Comparison of ENCODE assay signal across 8 cellular contexts in the genomic region with DNA sequence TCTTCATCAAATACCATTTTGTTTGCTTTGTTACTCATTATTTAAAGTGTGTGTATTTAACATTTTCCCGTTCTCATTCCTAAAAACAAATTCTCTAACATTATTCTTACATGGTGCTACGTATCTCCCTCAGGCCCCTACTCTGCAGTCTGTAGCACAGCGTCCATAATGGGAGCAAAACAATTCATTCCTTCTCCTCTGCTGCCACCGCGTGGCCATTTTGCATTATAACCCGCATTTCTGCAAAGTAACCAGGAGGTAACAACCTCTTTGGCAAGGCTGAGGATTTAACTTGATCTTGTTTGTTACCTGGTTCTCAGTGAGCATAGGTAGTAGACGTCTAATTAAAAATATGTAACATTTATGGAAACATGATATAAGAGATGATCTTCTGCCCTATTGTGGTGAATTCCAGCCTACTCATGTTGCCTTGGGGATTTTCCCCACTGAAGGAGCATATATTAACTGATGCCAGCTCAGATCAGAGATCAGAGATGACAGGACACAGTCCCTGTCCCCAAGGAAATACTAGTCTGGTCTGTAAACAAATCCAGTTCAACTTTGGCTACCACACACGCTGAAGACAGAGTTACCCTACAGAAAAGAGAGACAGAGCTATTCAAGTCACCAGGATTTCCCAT. TPM values are rescaled to one million over a fixed set of nuclear protein-coding genes. Genes with fewer than 3 reads are reported as not detected.
DNase-seq lines count a peak whose midpoint lies in the region; ATAC-seq and TF ChIP-seq lines count a peak whose summit lies in the region.

No MANE protein-coding gene starts in this region.

- H4K20me1 ChIP-seq in fibroblast of lung (ENCODE audit: control insufficient read depth, extremely low read depth, insufficient read depth, low read length), result no peaks in the 10 kb centered on the region

- H3K36me3 Mint-ChIP-seq in activated T-cell treated with anti-CD3 and anti-CD28 coated beads, Interleukin-2, amount 50 U/mL, for 4 hours (ENCODE audit: insufficient read depth), result peaks cover 3% of the 10 kb centered on the region
- peaks cover 8% of the 10 kb centered on the region for H3K36me3 Mint-ChIP-seq in nephron (ENCODE audit: low read depth)

- no peak overlapping the region for H3K4me3 Mint-ChIP-seq in activated T-cell treated with anti-CD3 and anti-CD28 coated beads, Interleukin-2, amount 50 U/mL, for 4 hours
- no peak overlapping the region for H3K4me3 Mint-ChIP-seq in nephron

- no peak overlapping the region for H3K27ac Mint-ChIP-seq in nephron

- BruUV-seq in Panc1 (replicated peaks; lab: Mats Ljungman, UMichigan), result no TSS peak

- H3K27me3 Mint-ChIP-seq in activated T-cell treated with anti-CD3 and anti-CD28 coated beads, Interleukin-2, amount 50 U/mL, for 4 hours (ENCODE audit: low read depth), result no peaks in the 10 kb centered on the region
- H3K27me3 Mint-ChIP-seq in nephron (ENCODE audit: low read depth), result peaks cover 7% of the 10 kb centered on the region

- no peak overlapping the region for H2AFZ ChIP-seq in fibroblast of lung (ENCODE audit: low read length)

- no peaks in the 10 kb centered on the region for H3K79me2 ChIP-seq in fibroblast of lung (ENCODE audit: control insufficient read depth, insufficient read depth, low read length)

- H3K36me3 ChIP-seq in Panc1 (ENCODE audit: control insufficient read depth, insufficient read depth, low read length) (no peaks in the 10 kb centered on the region), fibroblast of lung (ENCODE audit: control insufficient read depth, insufficient read depth, low read length) (no peaks in the 10 kb centered on the region)

- ATAC-seq in GM21529 (IDR thresholded peaks at IDR 0.05; ENCODE audit: unreplicated experiment), result peak; percentile 77
- peak; percentile 95 for ATAC-seq in Panc1
- ATAC-seq in activated T-cell treated with anti-CD3 and anti-CD28 coated beads, Interleukin-2, amount 50 U/mL, for 4 hours, result peak; percentile 37 to 52

- TF ChIP-seq CTCF in Panc1 (IDR thresholded peaks at IDR 0.05) (peak; percentile 73), fibroblast of lung (conservative IDR thresholded peaks at IDR 0.05 in 1 of 2, IDR thresholded peaks at IDR 0.05 in 1 of 2; ENCODE audit: low read depth in 1 of 2, low read length in 2 of 2) (peak; percentile 67 to 78), nephron (IDR thresholded peaks at IDR 0.05; ENCODE audit: unreplicated experiment in 3 of 3) (peak; percentile 70 to 76 (median 74))

- H3K27ac ChIP-seq in Panc1 (ENCODE audit: low read length) (no peak overlapping the region), fibroblast of lung (ENCODE audit: insufficient read depth, low read length) (no peak overlapping the region), substantia nigra (ENCODE audit: low read depth, low read length, poor library complexity, severe bottlenecking) (no peak overlapping the region)

- H3K4me1 Mint-ChIP-seq in activated T-cell treated with anti-CD3 and anti-CD28 coated beads, Interleukin-2, amount 50 U/mL, for 4 hours (ENCODE audit: low read depth), result peaks cover 31% of the 10 kb centered on the region
- no peaks in the 10 kb centered on the region for H3K4me1 Mint-ChIP-seq in nephron

- H3K4me1 ChIP-seq in Panc1 (ENCODE audit: control insufficient read depth, insufficient read depth, low read length) (no peaks in the 10 kb centered on the region), fibroblast of lung (ENCODE audit: control insufficient read depth, extremely low read depth, insufficient read depth, low read length) (no peaks in the 10 kb centered on the region)

- in situ Hi-C loops in Panc1 (cut with HindIII; ENCODE audit: low pct_unique_long_range_greater_than_20kb, low sequenced_read_pairs), result no loop called here

- H3K9me3 Mint-ChIP-seq in activated T-cell treated with anti-CD3 and anti-CD28 coated beads, Interleukin-2, amount 50 U/mL, for 4 hours, result peaks cover 7% of the 10 kb centered on the region
- no peaks in the 10 kb centered on the region for H3K9me3 Mint-ChIP-seq in nephron

- CTCF ChIA-PET in Panc1 (lab: Charles Lee), result interaction anchor here (0.9 kb wide), 1 partner anchor 311 kb away, joined by 3 read pairs; no protein-coding TSS in a partner anchor

- intact Hi-C loops in Panc1 (cut with micrococcal nuclease; ENCODE audit: unreplicated experiment), result loop anchor here (1.0 to 10.0 kb wide), 3 partner anchors 345 to 686 kb away; no protein-coding TSS in a partner anchor

- POLR2A ChIA-PET in Panc1 (lab: Charles Lee), result no interaction called here

- DNase-seq in DMS 273 treated with DMSO at 0.1 percent for 48 hours (lab: John Stamatoyannopoulos, UW), result peak; percentile 25
- DNase-seq in LHCN-M2 (ENCODE audit: low read depth), result peak; percentile 67
- peak; percentile 47 for DNase-seq in Panc1 (ENCODE audit: low read depth, low spot score)
- peak; percentile 68 for DNase-seq in activated T-cell treated with anti-CD3 and anti-CD28 coated beads, Interleukin-2, amount 50 U/mL, for 4 hours
- DNase-seq in fibroblast of lung (ENCODE audit: low read depth in 2 of 2), result peak; percentile 51 to 77
- peak in 44 of 49 donors; percentile 7 to 79 (median 54) for DNase-seq in substantia nigra (lab: John Stamatoyannopoulos, UW)

- no peak overlapping the region for H3K9ac ChIP-seq in fibroblast of lung (ENCODE audit: insufficient read depth, low read length)

- H3K27me3 ChIP-seq in Panc1 (ENCODE audit: control insufficient read depth, insufficient read depth, low read length), result no peaks in the 10 kb centered on the region
- no peaks in the 10 kb centered on the region for H3K27me3 ChIP-seq in fibroblast of lung (ENCODE audit: control insufficient read depth, insufficient read depth, low read length)

- H3K4me2 ChIP-seq in fibroblast of lung (ENCODE audit: extremely low read depth, insufficient read depth, low read length), result no peak overlapping the region

- H3K9me3 ChIP-seq in Panc1 (ENCODE audit: control insufficient read depth, insufficient read depth, low read depth, low read length) (no peaks in the 10 kb centered on the region), fibroblast of lung (ENCODE audit: control insufficient read depth, insufficient read depth, low read depth, low read length) (no peaks in the 10 kb centered on the region)

- H3K4me3 ChIP-seq in Panc1 (ENCODE audit: low read depth in 2 of 2, low read length in 2 of 2) (no peak overlapping the region), fibroblast of lung (replicated peaks in 1 of 4; ENCODE audit: control extremely low read depth in 1 of 4, insufficient read depth in 1 of 4, low read depth in 3 of 4, low read length in 4 of 4) (no peak overlapping the region)

RNA-seq across cellular contexts. Expression of a gene that starts 10.5 kb away (rescaled TPM):
- total RNA-seq in LHCN-M2 (2014; rRNA removed) (not detected in 2 replicates), Panc1 (2021; ENCODE audit: unreplicated experiment) (not detected), fibroblast of lung (not detected in 2 replicates)
- not detected for polyA plus RNA-seq in LHCN-M2 (2012)
- polyA plus RNA-seq in Panc1 (2012; ENCODE audit: insufficient read length), result not detected
- total RNA-seq in activated T-cell treated with anti-CD3 and anti-CD28 coated beads, Interleukin-2, amount 50 U/mL, for 4 hours, result not detected
- not detected in 2 replicates for polyA plus RNA-seq in fibroblast of lung
- not detected in 2 replicates for polyA plus RNA-seq in fibroblast of lung (2012)
- polyA minus RNA-seq in fibroblast of lung (ENCODE audit: low replicate concordance), result not detected in 2 replicates

RNA-seq across cellular contexts. Expression of a gene that starts 18.0 kb away (rescaled TPM):
- total RNA-seq in LHCN-M2 (2014; rRNA removed) (21.1 and 25.3 TPM in 2 replicates), Panc1 (2021; ENCODE audit: unreplicated experiment) (12.4 TPM), fibroblast of lung (39.5 and 40.8 TPM in 2 replicates)
- 11.8 TPM for polyA plus RNA-seq in LHCN-M2 (2012)
- 16.4 TPM for polyA plus RNA-seq in Panc1 (2012; ENCODE audit: insufficient read length)
- total RNA-seq in activated T-cell treated with anti-CD3 and anti-CD28 coated beads, Interleukin-2, amount 50 U/mL, for 4 hours, result 10 to 100 TPM; 12.6 to 17.7 (median 13.3) TPM
- polyA plus RNA-seq in fibroblast of lung, result 16.5 and 19.8 TPM in 2 replicates
- 15.5 and 20.5 TPM in 2 replicates for polyA plus RNA-seq in fibroblast of lung (2012)
- 2.5 and 7.4 TPM in 2 replicates for polyA minus RNA-seq in fibroblast of lung (ENCODE audit: low replicate concordance)

RNA-seq across cellular contexts. Expression of a gene that starts 21.7 kb away (rescaled TPM):
- total RNA-seq in LHCN-M2 (2014; rRNA removed) (not detected in 2 replicates), Panc1 (2021; ENCODE audit: unreplicated experiment) (not detected), fibroblast of lung (not detected in 2 replicates)
- polyA plus RNA-seq in LHCN-M2 (2012), result not detected
- not detected for polyA plus RNA-seq in Panc1 (2012; ENCODE audit: insufficient read length)
- not detected for total RNA-seq in activated T-cell treated with anti-CD3 and anti-CD28 coated beads, Interleukin-2, amount 50 U/mL, for 4 hours
- polyA plus RNA-seq in fibroblast of lung, result not detected in 2 replicates
- not detected in 2 replicates for polyA plus RNA-seq in fibroblast of lung (2012)
- polyA minus RNA-seq in fibroblast of lung (ENCODE audit: low replicate concordance), result 0.59 TPM in 1 of 2 replicates, not detected in the other

Comparison
In these comparisons a context has a peak if more than half of its experiments do, and no peak if none do; other contexts are left out.
1. ATAC-seq: peak in every context shown above with its lines; median percentile 95 in Panc1; 77 in GM21529; 44 in activated T-cell treated with anti-CD3 and anti-CD28 coated beads, Interleukin-2, amount 50 U/mL, for 4 hours.